Comparison of ENCODE assay signal across 1 cellular context in genomic region chr12:53727310-53728041, GRCh38.
TF ChIP-seq lines count a peak whose summit lies in the region.

CALCOCO1 (minus strand) TSS chr12:53727452; CDS start chr12:53725242, 2,210 bp downstream.

TF ChIP-seq in HEK293, 187 proteins besides CTCF, POLR2A, EP300 and RAD21 (continued from another document and continues in another):
- TF ChIP-seq PRDM2 (tag by site-specific recombination; IDR thresholded peaks at IDR 0.05; ENCODE audit: borderline replicate concordance) (no peak), PRDM4 (tag by site-specific recombination; IDR thresholded peaks at IDR 0.05) (peak; percentile 89), ZNF248 (tag by site-specific recombination; IDR thresholded peaks at IDR 0.05) (no peak), ZNF112 (tag by site-specific recombination; IDR thresholded peaks at IDR 0.05) (no peak), ZSCAN30 (tag by site-specific recombination; IDR thresholded peaks at IDR 0.05) (peak; percentile 100), ZNF514 (tag by site-specific recombination; IDR thresholded peaks at IDR 0.05) (no peak), ZNF18 (tag by site-specific recombination; IDR thresholded peaks at IDR 0.05) (peak; percentile 91), ZNF132 (tag by site-specific recombination; IDR thresholded peaks at IDR 0.05; ENCODE audit: borderline replicate concordance) (no peak), ZNF473 (tag by site-specific recombination; IDR thresholded peaks at IDR 0.05) (no peak), ZEB2 (tag by site-specific recombination; IDR thresholded peaks at IDR 0.05) (peak; percentile 50; the same call in 1 of the 2 replicates), ZNF571 (tag by site-specific recombination; IDR thresholded peaks at IDR 0.05) (no peak), ZNF169 (tag by site-specific recombination; IDR thresholded peaks at IDR 0.05) (no peak), ZNF707 (tag by site-specific recombination; IDR thresholded peaks at IDR 0.05) (no peak), ZNF16 (tag by site-specific recombination; IDR thresholded peaks at IDR 0.05; ENCODE audit: low read depth) (no peak), ZNF148 (tag by site-specific recombination; IDR thresholded peaks at IDR 0.05; ENCODE audit: borderline replicate concordance) (no peak), ZNF184 (tag by site-specific recombination; IDR thresholded peaks at IDR 0.05) (no peak), ZNF366 (tag by site-specific recombination; conservative IDR thresholded peaks at IDR 0.05) (peak; percentile 43; the same call in 1 of the 2 replicates), ZNF843 (tag by site-specific recombination; IDR thresholded peaks at IDR 0.05) (no peak), ZNF221 (tag by site-specific recombination; IDR thresholded peaks at IDR 0.05; ENCODE audit: borderline replicate concordance) (no peak), ZFP69B (tag by site-specific recombination; IDR thresholded peaks at IDR 0.05) (no peak), ELK4 (IDR thresholded peaks at IDR 0.05; ENCODE audit: borderline replicate concordance, low read depth, low read length) (no peak), ZNF585B (tag by site-specific recombination; IDR thresholded peaks at IDR 0.05) (no peak), ZFP41 (tag by site-specific recombination; IDR thresholded peaks at IDR 0.05; ENCODE audit: borderline replicate concordance) (no peak), ZFP37 (tag by site-specific recombination; IDR thresholded peaks at IDR 0.05) (no peak), ZNF239 (tag by site-specific recombination; IDR thresholded peaks at IDR 0.05) (no peak), SCRT2 (tag by site-specific recombination; IDR thresholded peaks at IDR 0.05) (peak; percentile 93), PATZ1 (tag by site-specific recombination; IDR thresholded peaks at IDR 0.05) (peak; percentile 99), ZNF138 (tag by site-specific recombination; IDR thresholded peaks at IDR 0.05; ENCODE audit: borderline replicate concordance) (no peak), GLIS1 (tag by site-specific recombination; IDR thresholded peaks at IDR 0.05) (peak; percentile 78; the same call in 1 of the 2 replicates), ZNF521 (tag by site-specific recombination; IDR thresholded peaks at IDR 0.05) (no peak), RBAK (tag by site-specific recombination; IDR thresholded peaks at IDR 0.05) (no peak), ZNF654 (tag by site-specific recombination; IDR thresholded peaks at IDR 0.05; ENCODE audit: low read depth) (no peak), ZSCAN4 (tag by site-specific recombination; IDR thresholded peaks at IDR 0.05) (no peak), TSHZ1 (tag by site-specific recombination; IDR thresholded peaks at IDR 0.05; ENCODE audit: borderline replicate concordance) (no peak), ZNF692 (tag by site-specific recombination; IDR thresholded peaks at IDR 0.05) (0 out of 2 replicates have a peak, but pooled peaks have one; percentile 50), ZSCAN23 (tag by site-specific recombination; IDR thresholded peaks at IDR 0.05) (no peak), ZNF324 (tag by site-specific recombination; IDR thresholded peaks at IDR 0.05) (peak; percentile 41; the same call in 1 of the 2 replicates)
